Comparison of ENCODE assay signal across 25 cellular contexts in the genomic region with DNA sequence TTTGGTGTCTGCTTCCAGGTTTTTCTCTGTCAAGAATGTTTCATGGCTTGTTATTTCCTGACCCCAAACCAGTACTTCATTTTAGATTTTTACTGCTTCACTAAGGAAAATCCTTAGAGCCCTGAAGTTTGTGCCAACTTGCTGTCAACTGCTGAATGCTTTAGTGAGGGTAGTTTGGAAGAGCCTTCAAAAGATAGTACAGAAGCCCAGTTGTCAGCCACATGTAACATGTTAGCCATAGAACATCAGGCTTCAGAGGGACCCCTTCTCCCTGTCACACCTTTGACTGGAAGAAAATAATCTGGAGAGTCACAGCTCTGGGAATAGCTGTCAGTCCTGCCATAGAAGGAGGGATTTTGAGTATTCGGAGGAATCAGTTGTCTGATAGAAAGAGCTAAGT.
"Had no signal": no experiment of that assay in that cellular context is flagged by ENCODE, and none has a peak within 500 bp of the region (broad histone marks: within the 10 kb centered on the region; RNA-seq: fewer than 3 reads in every experiment).

No MANE protein-coding gene starts in this region.

- H3K9me3 ChIP-seq: colonic mucosa, left lung, lower lobe of right lung, mucosa of descending colon, testis, tibial artery had no signal

- ATAC-seq: left lung; mucosa of descending colon; natural killer cell treated with Interleukin-12 subunit alpha and Interleukin-12 subunit beta and Interleukin-15 and Interleukin-18, amount 100 ng/mL, for 72 hours; sciatic nerve; stimulated activated memory B cell treated with anti-CD40 and anti-IgM and Interleukin-4, amounts not matched to agents 10 μg/mL and 1 μg/mL and 100 μg/mL, for 72 hours; stimulated activated naive CD8-positive, alpha-beta T cell treated with anti-CD3 and anti-CD28 coated beads, Interleukin-15, Interleukin-2, amounts not matched to agents 100 U/mL and 50 U/mL, for 24 hours had no signal

- H3K27me3 Mint-ChIP-seq: central memory CD8-positive, alpha-beta T cell; progenitor cell of endocrine pancreas; type B pancreatic cell had no signal

- H3K4me1 Mint-ChIP-seq: central memory CD8-positive, alpha-beta T cell; memory B cell; naive B cell; stimulated activated memory B cell treated with anti-CD40 and anti-IgM and Interleukin-4, amounts not matched to agents 10 μg/mL and 1 μg/mL and 100 μg/mL, for 72 hours had no signal

- H3K4me1 ChIP-seq: colonic mucosa, left lung, lower lobe of right lung, parathyroid adenoma, testis had no signal

- H3K27me3 ChIP-seq: colonic mucosa, left lung, neural progenitor cell, testis, tibial artery had no signal

- H3K27ac ChIP-seq: colonic mucosa, left lung, lower lobe of right lung, neural progenitor cell, parathyroid adenoma, tibial artery had no signal

- H3K4me3 Mint-ChIP-seq: central memory CD8-positive, alpha-beta T cell; memory B cell; naive B cell; natural killer cell treated with Interleukin-12 subunit alpha and Interleukin-12 subunit beta and Interleukin-15 and Interleukin-18, amount 100 ng/mL, for 72 hours; neural progenitor cell; stimulated activated memory B cell treated with anti-CD40 and anti-IgM and Interleukin-4, amounts not matched to agents 10 μg/mL and 1 μg/mL and 100 μg/mL, for 72 hours; type B pancreatic cell had no signal

- DNase-seq: colonic mucosa; dermis blood vessel endothelial cell; effector memory CD4-positive, alpha-beta T cell; erythroblast; head of caudate nucleus; kidney; left lung; lower lobe of right lung; mucosa of descending colon; naive B cell; stimulated activated CD4-positive, alpha-beta T cell treated with anti-CD3 and anti-CD28 coated beads, Interleukin-2, amount 100 ng/mL, for 24 hours; stimulated activated CD4-positive, alpha-beta T cell treated with anti-CD3 and anti-CD28 coated beads, Interleukin-4, amount 100 ng/mL, for 24 hours; stimulated activated naive CD8-positive, alpha-beta T cell treated with anti-CD3 and anti-CD28 coated beads, Interleukin-15, Interleukin-2, amounts not matched to agents 100 U/mL and 50 U/mL, for 24 hours; substantia nigra; testis; tibial artery had no signal

- H3K27ac Mint-ChIP-seq: memory B cell; naive B cell; natural killer cell treated with Interleukin-12 subunit alpha and Interleukin-12 subunit beta and Interleukin-15 and Interleukin-18, amount 100 ng/mL, for 72 hours; neural progenitor cell; progenitor cell of endocrine pancreas; stimulated activated memory B cell treated with anti-CD40 and anti-IgM and Interleukin-4, amounts not matched to agents 10 μg/mL and 1 μg/mL and 100 μg/mL, for 72 hours; type B pancreatic cell had no signal

- H3K36me3 Mint-ChIP-seq: memory B cell; naive B cell; natural killer cell treated with Interleukin-12 subunit alpha and Interleukin-12 subunit beta and Interleukin-15 and Interleukin-18, amount 100 ng/mL, for 72 hours; stimulated activated memory B cell treated with anti-CD40 and anti-IgM and Interleukin-4, amounts not matched to agents 10 μg/mL and 1 μg/mL and 100 μg/mL, for 72 hours had no signal

- H3K9me3 Mint-ChIP-seq: central memory CD8-positive, alpha-beta T cell; memory B cell; neural progenitor cell; stimulated activated memory B cell treated with anti-CD40 and anti-IgM and Interleukin-4, amounts not matched to agents 10 μg/mL and 1 μg/mL and 100 μg/mL, for 72 hours; type B pancreatic cell had no signal

- H3K36me3 ChIP-seq: colonic mucosa, left lung, lower lobe of right lung, neural progenitor cell had no signal

- H3K4me3 ChIP-seq: colonic mucosa, left lung, lower lobe of right lung, mucosa of descending colon, neural progenitor cell, testis, tibial artery had no signal
